8 cellular contexts compared by ENCODE assay signal in the genomic region with DNA sequence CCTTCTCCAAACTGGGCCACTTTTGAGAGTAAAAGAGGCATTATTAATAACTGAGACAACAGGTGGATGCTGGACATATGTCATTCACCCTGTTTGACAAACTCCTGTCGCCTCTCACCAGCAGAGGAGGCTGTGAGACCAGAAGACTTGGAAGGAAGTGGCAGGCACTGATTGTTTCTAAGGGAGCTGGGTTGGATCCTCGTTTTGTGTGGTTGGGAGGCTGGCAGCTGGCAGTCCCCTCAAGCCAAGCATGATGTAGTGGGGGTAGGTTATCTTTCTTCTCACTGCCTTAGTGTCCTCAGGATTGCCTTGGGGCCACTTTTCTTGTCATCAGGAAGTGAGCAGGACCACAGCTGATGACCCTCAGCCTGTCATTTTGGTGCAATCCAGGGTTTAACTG.
DNase-seq lines count a peak whose midpoint lies in the region; ATAC-seq and TF ChIP-seq lines count a peak whose summit lies in the region.

No MANE protein-coding gene starts in this region.

- ATAC-seq in GM19351 (IDR thresholded peaks at IDR 0.05; ENCODE audit: unreplicated experiment), result no peak

- H3K9me3 ChIP-seq in suprapubic skin, result no peaks in the 10 kb centered on the region

- no peaks in the 10 kb centered on the region for H3K36me3 ChIP-seq in suprapubic skin

- TF ChIP-seq CTCF in 22Rv1 (IDR thresholded peaks at IDR 0.05) (0 out of 2 replicates have a peak, but pooled peaks have one; percentile 3), GM12865 (IDR thresholded peaks at IDR 0.05; ENCODE audit: insufficient read depth, low read depth, low read length, missing control alignments) (peak; percentile 66), suprapubic skin (IDR thresholded peaks at IDR 0.05) (peak in 1 of 2 donors; percentile 24)

- no peaks in the 10 kb centered on the region for H3K27me3 ChIP-seq in suprapubic skin

- H3K4me1 ChIP-seq in suprapubic skin, result no peaks in the 10 kb centered on the region

- no peak for TF ChIP-seq POLR2A in suprapubic skin (IDR thresholded peaks at IDR 0.05)

- H3K4me3 ChIP-seq in GM12865 (ENCODE audit: low read depth, low read length) (no peak overlapping the region), suprapubic skin (no peak overlapping the region)

- WGBS in suprapubic skin, result 26% methylated on average over 2 of the region's 2 CpGs

- no peak for TF ChIP-seq EP300 in suprapubic skin (IDR thresholded peaks at IDR 0.05)

- H3K27ac ChIP-seq in 22Rv1, result no peak overlapping the region
- no peak overlapping the region for H3K27ac ChIP-seq in suprapubic skin

- DNase-seq in GM12865 (ENCODE audit: low read depth) (peak; percentile 29), SHP77 (lab: John Stamatoyannopoulos, UW) (peak; percentile 37 to 58), iPS-NIHi11 (ENCODE audit: low spot score) (peak; percentile 25), SKM-1 treated with dmso at 0.1 percent for 144 hours (lab: John Stamatoyannopoulos, UW; ENCODE audit: unreplicated experiment) (no peak), NCI-H1105 treated with DMSO at 0.1 percent for 48 hours (lab: John Stamatoyannopoulos, UW) (no peak), suprapubic skin (ENCODE audit: low spot score in 2 of 2) (no peak)

Comparison
In these comparisons a context has a peak if more than half of its experiments do, and no peak if none do; other contexts are left out.
1. DNase-seq: peak in GM12865 (single experiment), SHP77 (2 of 2) and iPS-NIHi11 (single experiment); none in SKM-1 treated with dmso at 0.1 percent for 144 hours (single experiment), NCI-H1105 treated with DMSO at 0.1 percent for 48 hours (single experiment) and suprapubic skin (0 of 2).